ENCODE assay signal across 27 cellular contexts in the genomic region with DNA sequence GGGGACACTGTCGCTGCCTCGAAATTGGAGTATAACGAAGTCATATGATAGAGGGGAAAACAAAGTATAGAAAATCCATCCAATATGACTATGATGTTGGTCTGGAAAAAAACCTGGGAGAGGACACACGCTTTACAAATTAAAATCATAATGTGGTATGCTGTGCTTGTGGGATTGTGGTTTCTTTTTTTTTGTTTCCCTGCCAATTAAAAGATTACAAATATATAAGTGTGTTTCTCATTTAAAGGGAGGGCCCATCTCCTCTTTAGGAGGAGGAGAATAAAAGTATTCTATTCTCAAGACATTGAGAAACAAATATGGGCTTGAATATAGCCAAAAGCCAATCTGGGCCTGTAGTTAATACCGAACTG.
A peak's percentile ranks its signal among the peaks of the same experiment; 100 is the strongest.
DNase-seq lines count a peak whose midpoint lies in the region; ATAC-seq, FAIRE-seq and TF ChIP-seq lines count a peak whose summit lies in the region.
"Had no signal": no experiment of that assay in that cellular context is flagged by ENCODE, and none has a peak within 500 bp of the region (broad histone marks: within the 10 kb centered on the region; RNA-seq: fewer than 3 reads in every experiment).

No MANE protein-coding gene starts in this region.

- H3K4me1 Mint-ChIP-seq in astrocyte (ENCODE audit: low read depth, unreplicated experiment), result peaks cover 3% of the 10 kb centered on the region

- H3K4me2 ChIP-seq in GM23248 (ENCODE audit: unreplicated experiment), result peak overlapping the region; percentile 40
- H3K4me2 ChIP-seq in astrocyte (ENCODE audit: low read length), result no peak overlapping the region
- H3K4me2 ChIP-seq: PC-9 had no signal

- no peak overlapping the region for H3K27ac Mint-ChIP-seq in astrocyte (ENCODE audit: unreplicated experiment)
- H3K27ac Mint-ChIP-seq: T-cell had no signal

- no peaks in the 10 kb centered on the region for H3K9me2 ChIP-seq in GM23248 (ENCODE audit: insufficient read depth)

- H3K36me3 ChIP-seq in GM23248 (ENCODE audit: low read depth), result peaks cover 5% of the 10 kb centered on the region; the same call in 1 of the 2 replicates
- H3K36me3 ChIP-seq in astrocyte (ENCODE audit: insufficient read depth, low read length), result no peaks in the 10 kb centered on the region
- H3K36me3 ChIP-seq: BE2C had no signal

- WGBS in GM23248 (ENCODE audit: low coverage in 1 of 2, low lambda C conversion rate in 2 of 2, missing lambda C conversion rate in 2 of 2), 2 experiments, result 17 to 19% methylated on average over 5 of the region's 5 CpGs

- H3F3A ChIP-seq in GM23248 (ENCODE audit: insufficient read depth), result peaks cover 16% of the 10 kb centered on the region; the same call in 1 of the 2 replicates

- H3K9ac ChIP-seq in GM23248 (0 out of 2 replicates have a peak overlapping the region, but pooled peaks have one; percentile 4), astrocyte (ENCODE audit: low read length) (no peak overlapping the region)

- peak overlapping the region; percentile 40 for H3K27ac ChIP-seq in GM23248
- H3K27ac ChIP-seq in astrocyte (ENCODE audit: low read depth, low read length), result no peak overlapping the region
- H3K27ac ChIP-seq: PC-9 had no signal

- H3K27me3 ChIP-seq in GM23248 (replicated peaks; ENCODE audit: insufficient read depth), result no peaks in the 10 kb centered on the region
- H3K27me3 ChIP-seq in astrocyte (ENCODE audit: insufficient read depth, low read length), result no peaks in the 10 kb centered on the region

- in situ Hi-C loops in GM23248 (cut with MboI), result no loop called here

- peaks cover 3% of the 10 kb centered on the region for H3K9me3 Mint-ChIP-seq in astrocyte (ENCODE audit: unreplicated experiment)
- H3K9me3 Mint-ChIP-seq: T-cell had no signal

- H3K4me1 ChIP-seq in GM23248 (ENCODE audit: insufficient read depth) (peaks cover 15% of the 10 kb centered on the region), astrocyte (ENCODE audit: insufficient read depth, low read length) (no peaks in the 10 kb centered on the region)
- H3K4me1 ChIP-seq: BE2C had no signal

- no peak overlapping the region for H3K4me3 Mint-ChIP-seq in astrocyte (ENCODE audit: unreplicated experiment)
- H3K4me3 Mint-ChIP-seq: T-cell had no signal

- H3K9me3 ChIP-seq in GM23248 (ENCODE audit: low read depth) (no peaks in the 10 kb centered on the region), astrocyte (ENCODE audit: insufficient read depth, low read depth, low read length) (no peaks in the 10 kb centered on the region)
- H3K9me3 ChIP-seq: BE2C had no signal

- DNase-seq in AG09319 (ENCODE audit: extremely low read depth, low read depth) (peak; percentile 68), GM23248 (peak; percentile 62), astrocyte (ENCODE audit: low read depth) (peak; percentile 36), fibroblast of gingiva (ENCODE audit: low read depth) (peak; percentile 81), ecto neural progenitor cell (ENCODE audit: low spot score) (no peak), NCI-H2081 treated with DMSO at 0.1 percent for 48 hours (lab: John Stamatoyannopoulos, UW) (no peak), HK-2 (ENCODE audit: unreplicated experiment) (no peak)
- DNase-seq: BE2C, DMS53, KBM-7, MV-4-11, NCI-H1105 treated with DMSO at 0.1 percent for 48 hours, NCI-H146, NCI-H1930, NCI-H446 treated with DMSO at 0.1 percent for 48 hours, NCI-H526 treated with DMSO at 0.1 percent for 48 hours, PC-9, RPMI8226, SHP77, T-cell had no signal

- no peak for TF ChIP-seq CTCF in AG09319 (IDR thresholded peaks at IDR 0.05; ENCODE audit: low read depth, low read length)
- no peak for TF ChIP-seq CTCF in astrocyte (IDR thresholded peaks at IDR 0.05; ENCODE audit: insufficient read depth, low read depth, low read length)

- H3K79me2 ChIP-seq in GM23248 (ENCODE audit: insufficient read depth) (peaks cover 5% of the 10 kb centered on the region; the same call in 1 of the 2 replicates), astrocyte (ENCODE audit: insufficient read depth, low read length) (no peaks in the 10 kb centered on the region)

- H2AFZ ChIP-seq in GM23248, result peak overlapping the region; percentile 50
- no peak overlapping the region for H2AFZ ChIP-seq in astrocyte (ENCODE audit: low read depth, low read length)
- H2AFZ ChIP-seq: PC-9 had no signal

- ATAC-seq in GM18858 (IDR thresholded peaks at IDR 0.05; ENCODE audit: unreplicated experiment), result no peak
- ATAC-seq: T-cell had no signal

- peaks cover 9% of the 10 kb centered on the region for H3K36me3 Mint-ChIP-seq in astrocyte (ENCODE audit: low read depth, unreplicated experiment)

- no peaks in the 10 kb centered on the region for H4K20me1 ChIP-seq in GM23248 (ENCODE audit: insufficient read depth)
- no peaks in the 10 kb centered on the region for H4K20me1 ChIP-seq in astrocyte (ENCODE audit: insufficient read depth, low read length)

- H3K27me3 Mint-ChIP-seq in astrocyte (ENCODE audit: low read depth, unreplicated experiment), result no peaks in the 10 kb centered on the region
- H3K27me3 Mint-ChIP-seq: T-cell had no signal

- no peak overlapping the region for H3K4me3 ChIP-seq in GM23248
- H3K4me3 ChIP-seq in astrocyte (ENCODE audit: insufficient read depth, low read depth, low read length), result no peak overlapping the region
- H3K4me3 ChIP-seq: GM12878, PC-9 had no signal

- no peak for FAIRE-seq in astrocyte (lab: Jason Lieb, UNC)
- FAIRE-seq: D721Med, G401.6, GM12878, GM19239, H54, HTR-8/SVneo had no signal

Comparison
In these comparisons a context has a peak if more than half of its experiments do, and no peak if none do; other contexts are left out.
1. DNase-seq: peak in AG09319 (single experiment), GM23248 (single experiment), astrocyte (single experiment) and fibroblast of gingiva (single experiment); none in ecto neural progenitor cell (single experiment), NCI-H2081 treated with DMSO at 0.1 percent for 48 hours (single experiment) and HK-2 (single experiment).